ENCODE assay signal across 8 cellular contexts in genomic region chr19:3984908-3985642, GRCh38. TPM values are rescaled to one million over a fixed set of nuclear protein-coding genes. Genes with fewer than 3 reads are reported as not detected.
DNase-seq lines count a peak whose midpoint lies in the region; TF ChIP-seq lines count a peak whose summit lies in the region.

EEF2 (minus strand) TSS chr19:3985463; CDS start chr19:3985380, 83 bp downstream.

- no peaks in the 10 kb centered on the region for H3K27me3 ChIP-seq in endocrine pancreas (ENCODE audit: control insufficient read depth, insufficient read depth, low read length)
- H3K27me3 ChIP-seq in mesendoderm (ENCODE audit: insufficient read depth, low read length, poor library complexity) = no peaks in the 10 kb centered on the region

- H3K18ac ChIP-seq in mesendoderm (ENCODE audit: low read length) = peak within 1 kb of the TSS; percentile 91

- H3K23ac ChIP-seq in mesendoderm (ENCODE audit: low read length) = peak within 1 kb of the TSS; percentile 15

- H3K56ac ChIP-seq in mesendoderm (ENCODE audit: low read length) = peak within 1 kb of the TSS; percentile 98

- peak within 1 kb of the TSS; percentile 66 for H3K4me2 ChIP-seq in mesendoderm (ENCODE audit: low read length)

- peaks cover 20% of the 10 kb centered on the region for H3K79me1 ChIP-seq in mesendoderm (ENCODE audit: low read length)

- H3K4me3 ChIP-seq in endocrine pancreas (ENCODE audit: control insufficient read depth, insufficient read depth, low read length) (peak within 1 kb of the TSS; percentile 88), mesendoderm (ENCODE audit: low read length) (peak within 1 kb of the TSS; percentile 98)

- no CpG with 5 or more reads among the region's 80 CpGs for WGBS in mesendoderm (ENCODE audit: extremely low coverage, insufficient coverage, low lambda C conversion rate)

- peaks cover 52% of the 10 kb centered on the region for H3K79me2 ChIP-seq in mesendoderm (ENCODE audit: control insufficient read depth, insufficient read depth, low read length)

- no peak within 1 kb of the TSS for H2BK15ac ChIP-seq in mesendoderm (replicated peaks; ENCODE audit: low read depth)

- no peaks in the 10 kb centered on the region for H3K9me3 ChIP-seq in endocrine pancreas (ENCODE audit: control insufficient read depth, low read length)

- peak within 1 kb of the TSS; percentile 49 for H3K27ac ChIP-seq in mesendoderm (ENCODE audit: low read depth, low read length)

- TF ChIP-seq POLR2A in GM19193 (IDR thresholded peaks at IDR 0.05; ENCODE audit: extremely low read depth, insufficient read depth, insufficient read length) = peak; percentile 100

- H3K4ac ChIP-seq in mesendoderm (ENCODE audit: low read depth, low read length) = peak within 1 kb of the TSS; percentile 73

- H3K9ac ChIP-seq in endocrine pancreas (ENCODE audit: control insufficient read depth, insufficient read depth, low read length) (peak within 1 kb of the TSS; percentile 97), mesendoderm (ENCODE audit: low read length) (peak within 1 kb of the TSS; percentile 99)

- H2AK5ac ChIP-seq in mesendoderm (ENCODE audit: low read length) = no peak within 1 kb of the TSS

- peak; percentile 98 for DNase-seq in AG08395 (ENCODE audit: low spot score)
- DNase-seq in HUDEP-2 (lab: John Stamatoyannopoulos, UW; ENCODE audit: unreplicated experiment in 76 of 76) = peak in 74 of 76 experiments; percentile 35 to 94 (median 87)
- DNase-seq in NOMO-1 treated with dmso at 0.1 percent for 144 hours (lab: John Stamatoyannopoulos, UW; ENCODE audit: unreplicated experiment) = peak; percentile 75
- DNase-seq in activated CD8-positive, alpha-beta memory T cell treated with anti-CD3 and anti-CD28 coated beads, Interleukin-2, amount 50 U/mL, for 1 hour (ENCODE audit: extremely low read depth) = peak; percentile 86
- DNase-seq in mesendoderm = peak; percentile 89
- peak; percentile 80 for DNase-seq in stimulated activated CD8-positive, alpha-beta memory T cell treated with anti-CD3 and anti-CD28 coated beads, Interleukin-12 subunit alpha, Interleukin-12 subunit beta, amount 100 ng/mL, for 4 hours (ENCODE audit: low read depth)

- H2BK120ac ChIP-seq in mesendoderm (ENCODE audit: low read depth, low read length) = no peak within 1 kb of the TSS

- H4K5ac ChIP-seq in mesendoderm (ENCODE audit: low read length) = no peak within 1 kb of the TSS

- H2BK5ac ChIP-seq in mesendoderm (ENCODE audit: low read length) = peak within 1 kb of the TSS; percentile 66

- peaks cover 30% of the 10 kb centered on the region for H3K36me3 ChIP-seq in endocrine pancreas (ENCODE audit: control insufficient read depth, insufficient read depth, low read length)
- H3K36me3 ChIP-seq in mesendoderm (ENCODE audit: control insufficient read depth, insufficient read depth, low read length) = peaks cover 36% of the 10 kb centered on the region

- H4K8ac ChIP-seq in mesendoderm (ENCODE audit: low read depth, low read length) = no peak within 1 kb of the TSS

- H3K4me1 ChIP-seq in endocrine pancreas (ENCODE audit: control insufficient read depth, insufficient read depth, low read length) (peaks cover 5% of the 10 kb centered on the region), mesendoderm (ENCODE audit: control insufficient read depth, low read depth, low read length) (peaks cover 5% of the 10 kb centered on the region)

RNA-seq across cellular contexts. Expression of gene EEF2, which starts in this region (rescaled TPM):
- polyA plus RNA-seq in mesendoderm (2013, experiment 1 of 2) = 1,945 TPM
- 1,914 TPM for polyA plus RNA-seq in mesendoderm (2013, experiment 2 of 2)

Comparison
In these comparisons a context has a peak if more than half of its experiments do, and no peak if none do; other contexts are left out.
1. Peak in every context shown above with its lines: DNase-seq, H3K4me3 ChIP-seq and H3K27ac ChIP-seq.